Comparison of ENCODE assay signal across 8 cellular contexts in genomic region chr12:1594295-1595025, GRCh38. TPM values are rescaled to one million over a fixed set of nuclear protein-coding genes. Genes with fewer than 3 reads are reported as not detected.
DNase-seq lines count a peak whose midpoint lies in the region; ATAC-seq, FAIRE-seq and TF ChIP-seq lines count a peak whose summit lies in the region.

Gene FBXL14, minus strand, starts transcription at chr12:1594581. Its CDS starts 515 bp downstream, at chr12:1594066.

- peaks cover 39% of the 10 kb centered on the region for H4K20me1 ChIP-seq in astrocyte (ENCODE audit: insufficient read depth, low read length)
- peaks cover 35% of the 10 kb centered on the region for H4K20me1 ChIP-seq in hepatocyte (ENCODE audit: insufficient read depth, poor library complexity, severe bottlenecking)

- H3K4me1 ChIP-seq in astrocyte (ENCODE audit: insufficient read depth, low read length) = peaks cover 52% of the 10 kb centered on the region
- peaks cover 39% of the 10 kb centered on the region for H3K4me1 ChIP-seq in hepatocyte (ENCODE audit: insufficient read depth)

- H2AFZ ChIP-seq in astrocyte (ENCODE audit: low read depth, low read length) (peak within 1 kb of the TSS; percentile 68), hepatocyte (peak within 1 kb of the TSS; percentile 64)

- H3K79me2 ChIP-seq in astrocyte (ENCODE audit: insufficient read depth, low read length) (peaks cover 71% of the 10 kb centered on the region), hepatocyte (peaks cover 47% of the 10 kb centered on the region)

- TF ChIP-seq CTCF in astrocyte (IDR thresholded peaks at IDR 0.05; ENCODE audit: insufficient read depth, low read depth, low read length) (no peak), hepatocyte (IDR thresholded peaks at IDR 0.05; ENCODE audit: poor library complexity) (no peak), retinal pigment epithelial cell (conservative IDR thresholded peaks at IDR 0.05; ENCODE audit: low read depth, low read length) (no peak)

- H3K27ac ChIP-seq in astrocyte (ENCODE audit: low read depth, low read length) = peak within 1 kb of the TSS; percentile 55
- H3K27ac ChIP-seq in hepatocyte = peak within 1 kb of the TSS; percentile 97

- no peaks in the 10 kb centered on the region for H3K9me2 ChIP-seq in hepatocyte (replicated peaks; ENCODE audit: insufficient read depth)

- H3K27me3 ChIP-seq in astrocyte (ENCODE audit: insufficient read depth, low read length) (no peaks in the 10 kb centered on the region), hepatocyte (no peaks in the 10 kb centered on the region)

- no peaks in the 10 kb centered on the region for H3K9me3 ChIP-seq in astrocyte (ENCODE audit: insufficient read depth, low read depth, low read length)
- no peaks in the 10 kb centered on the region for H3K9me3 ChIP-seq in hepatocyte (ENCODE audit: low read depth)

- H3K4me2 ChIP-seq in astrocyte (ENCODE audit: low read length) (peak within 1 kb of the TSS; percentile 98), hepatocyte (peak within 1 kb of the TSS; percentile 97)

- 3% methylated on average over 35 of the region's 111 CpGs for WGBS in hepatocyte (ENCODE audit: low lambda C conversion rate, missing lambda C conversion rate)

- H3K27me3 Mint-ChIP-seq in astrocyte (ENCODE audit: low read depth, unreplicated experiment) = no peaks in the 10 kb centered on the region

- H3K9ac ChIP-seq in astrocyte (ENCODE audit: low read length) = peak within 1 kb of the TSS; percentile 77

- H3K4me3 ChIP-seq in astrocyte (ENCODE audit: insufficient read depth, low read depth, low read length) (peak within 1 kb of the TSS; percentile 65), hepatocyte (peak within 1 kb of the TSS; percentile 94), retinal pigment epithelial cell (ENCODE audit: low read length) (peak within 1 kb of the TSS; percentile 75)

- H3K4me3 Mint-ChIP-seq in astrocyte (ENCODE audit: unreplicated experiment) = peak within 1 kb of the TSS; percentile 89

- no peak for FAIRE-seq in astrocyte (lab: Jason Lieb, UNC)

- no peaks in the 10 kb centered on the region for H3K36me3 Mint-ChIP-seq in astrocyte (ENCODE audit: low read depth, unreplicated experiment)

- H3K36me3 ChIP-seq in astrocyte (ENCODE audit: insufficient read depth, low read length) = no peaks in the 10 kb centered on the region
- no peaks in the 10 kb centered on the region for H3K36me3 ChIP-seq in hepatocyte (replicated peaks; ENCODE audit: insufficient read depth, low read depth)

- H3K27ac Mint-ChIP-seq in astrocyte (ENCODE audit: unreplicated experiment) = peak within 1 kb of the TSS; percentile 93

- DNase-seq in NCI-H187 treated with DMSO at 0.1 percent for 48 hours (lab: John Stamatoyannopoulos, UW) (peak; percentile 26), T-helper 9 cell (peak; percentile 85), astrocyte (ENCODE audit: low read depth) (peak; percentile 76), hepatocyte (ENCODE audit: low spot score) (peak; percentile 95), retinal pigment epithelial cell (ENCODE audit: low read depth) (no peak), 8988T (no peak)

- no peaks in the 10 kb centered on the region for H3K9me3 Mint-ChIP-seq in astrocyte (ENCODE audit: unreplicated experiment)

- H3K4me1 Mint-ChIP-seq in astrocyte (ENCODE audit: low read depth, unreplicated experiment) = peaks cover 37% of the 10 kb centered on the region

- ATAC-seq in GM18502 (IDR thresholded peaks at IDR 0.05; ENCODE audit: poor library complexity, unreplicated experiment) (peak; percentile 69), HG02870 (IDR thresholded peaks at IDR 0.05; ENCODE audit: unreplicated experiment) (peak; percentile 52)

RNA-seq across cellular contexts. Expression of gene FBXL14, which starts in this region (rescaled TPM):
- 9.2 and 9.8 TPM in 2 replicates for total RNA-seq in astrocyte
- total RNA-seq in hepatocyte = 8.6 and 13.5 TPM in 2 replicates
- 10.7 and 11.7 TPM in 2 replicates for polyA plus RNA-seq in hepatocyte

Comparison
In these comparisons a context has a peak if more than half of its experiments do, and no peak if none do; other contexts are left out.
1. DNase-seq: peak in NCI-H187 treated with DMSO at 0.1 percent for 48 hours (single experiment), T-helper 9 cell (single experiment), astrocyte (single experiment) and hepatocyte (single experiment); none in retinal pigment epithelial cell (single experiment) and 8988T (single experiment).
2. Peak in every context shown above with its lines, with median percentiles within 50 percentile points of each other: H3K4me3 ChIP-seq.